14 cellular contexts compared by ENCODE assay signal in genomic region chr14:56294125-56294524, GRCh38.
DNase-seq lines count a peak whose midpoint lies in the region; TF ChIP-seq lines count a peak whose summit lies in the region.
"Had no signal": no experiment of that assay in that cellular context is flagged by ENCODE, and none has a peak within 500 bp of the region (broad histone marks: within the 10 kb centered on the region; RNA-seq: fewer than 3 reads in every experiment).

No MANE protein-coding gene starts in this region.

- peak; percentile 30 for DNase-seq in H7
- peak; percentile 30 for DNase-seq in RKO (ENCODE audit: low spot score)
- peak; percentile 28 to 38 for DNase-seq in lung microvascular endothelial cell (ENCODE audit: low read depth in 2 of 2)
- DNase-seq in mesenteric fat pad (ENCODE audit: low spot score) = no peak
- DNase-seq in SKM-1 (lab: John Stamatoyannopoulos, UW; ENCODE audit: unreplicated experiment) = no peak
- DNase-seq in activated naive CD8-positive, alpha-beta T cell treated with anti-CD3 and anti-CD28 coated beads for 36 hours = no peak
- DNase-seq: activated naive CD8-positive, alpha-beta T cell treated with anti-CD3 and anti-CD28 coated beads, Interleukin-2, amount 50 U/mL, for 24 hours; DMS153; NCI-H446 treated with DMSO at 0.1 percent for 48 hours; occipital lobe; stimulated activated naive CD4-positive, alpha-beta T cell had no signal

- no peaks in the 10 kb centered on the region for H3K9me3 Mint-ChIP-seq in activated naive CD8-positive, alpha-beta T cell treated with anti-CD3 and anti-CD28 coated beads for 36 hours
- H3K9me3 Mint-ChIP-seq: activated naive CD8-positive, alpha-beta T cell treated with anti-CD3 and anti-CD28 coated beads, Interleukin-2, amount 50 U/mL, for 24 hours; T-helper 1 cell treated with Interleukin-12 subunit alpha and Interleukin-12 subunit beta and Interleukin-4 antibody, amounts not matched to agents 30 μg/mL and 1 μg/mL, for 36 hours had no signal

- H3K4me3 ChIP-seq in H7 (ENCODE audit: insufficient read depth, low read depth, low read length) = no peak overlapping the region
- H3K4me3 ChIP-seq: gastroesophageal sphincter had no signal

- peaks cover 2% of the 10 kb centered on the region for H3K4me1 Mint-ChIP-seq in activated naive CD8-positive, alpha-beta T cell treated with anti-CD3 and anti-CD28 coated beads for 36 hours
- H3K4me1 Mint-ChIP-seq: activated naive CD8-positive, alpha-beta T cell treated with anti-CD3 and anti-CD28 coated beads, Interleukin-2, amount 50 U/mL, for 24 hours had no signal

- H3K36me3 Mint-ChIP-seq in activated naive CD8-positive, alpha-beta T cell treated with anti-CD3 and anti-CD28 coated beads for 36 hours = peaks cover 7% of the 10 kb centered on the region

- H3K36me3 ChIP-seq in H7 (replicated peaks; ENCODE audit: control insufficient read depth, insufficient read depth, low read length) = no peaks in the 10 kb centered on the region

- no peak overlapping the region for H3K4me3 Mint-ChIP-seq in activated naive CD8-positive, alpha-beta T cell treated with anti-CD3 and anti-CD28 coated beads for 36 hours
- H3K4me3 Mint-ChIP-seq: activated naive CD8-positive, alpha-beta T cell treated with anti-CD3 and anti-CD28 coated beads, Interleukin-2, amount 50 U/mL, for 24 hours; T-helper 1 cell treated with Interleukin-12 subunit alpha and Interleukin-12 subunit beta and Interleukin-4 antibody, amounts not matched to agents 30 μg/mL and 1 μg/mL, for 36 hours had no signal

- no peaks in the 10 kb centered on the region for H3K27me3 Mint-ChIP-seq in activated naive CD8-positive, alpha-beta T cell treated with anti-CD3 and anti-CD28 coated beads for 36 hours
- H3K27me3 Mint-ChIP-seq: activated naive CD8-positive, alpha-beta T cell treated with anti-CD3 and anti-CD28 coated beads, Interleukin-2, amount 50 U/mL, for 24 hours had no signal

- TF ChIP-seq CTCF in GM12873 (IDR thresholded peaks at IDR 0.05; ENCODE audit: insufficient read depth, low read depth, low read length, missing control alignments) = peak; percentile 31

- H3K27me3 ChIP-seq in H7 (ENCODE audit: control insufficient read depth, insufficient read depth, low read length) = no peaks in the 10 kb centered on the region
- H3K27me3 ChIP-seq: gastroesophageal sphincter had no signal

- no peak overlapping the region for H3K27ac Mint-ChIP-seq in activated naive CD8-positive, alpha-beta T cell treated with anti-CD3 and anti-CD28 coated beads for 36 hours
- H3K27ac Mint-ChIP-seq: activated naive CD8-positive, alpha-beta T cell treated with anti-CD3 and anti-CD28 coated beads, Interleukin-2, amount 50 U/mL, for 24 hours; T-helper 1 cell treated with Interleukin-12 subunit alpha and Interleukin-12 subunit beta and Interleukin-4 antibody, amounts not matched to agents 30 μg/mL and 1 μg/mL, for 36 hours had no signal

Comparison
In these comparisons a context has a peak if more than half of its experiments do, and no peak if none do; other contexts are left out.
1. DNase-seq: peak in H7 (single experiment), RKO (single experiment) and lung microvascular endothelial cell (2 of 2); none in mesenteric fat pad (single experiment), SKM-1 (single experiment) and activated naive CD8-positive, alpha-beta T cell treated with anti-CD3 and anti-CD28 coated beads for 36 hours (single experiment).